Comparison of ENCODE assay signal across 1 cellular context in genomic region chr16:85359147-85359822, GRCh38.
TF ChIP-seq lines count a peak whose summit lies in the region.

No MANE protein-coding gene starts in this region.

TF ChIP-seq in K562, 482 proteins besides CTCF, POLR2A, EP300 and RAD21 (continued from another document and continues in another):
- TF ChIP-seq CHAMP1 (IDR thresholded peaks at IDR 0.05) (no peak), PRPF4 (IDR thresholded peaks at IDR 0.05; ENCODE audit: insufficient read depth, low read depth, low read length, poor library complexity, severe bottlenecking) (no peak), RREB1 (CRISPR knock-in tag; IDR thresholded peaks at IDR 0.05) (peak; percentile 72; the same call in 1 of the 2 replicates), ATF1 (CRISPR knock-in tag; IDR thresholded peaks at IDR 0.05) (no peak), ATF1 (tag; IDR thresholded peaks at IDR 0.05) (0 out of 2 replicates have a peak, but pooled peaks have one; percentile 26), HSF4 (CRISPR knock-in tag; IDR thresholded peaks at IDR 0.05; ENCODE audit: borderline replicate concordance) (no peak), ZBTB17 (CRISPR knock-in tag; IDR thresholded peaks at IDR 0.05) (no peak), PTRF (tag; IDR thresholded peaks at IDR 0.05) (no peak), ZNF175 (CRISPR knock-in tag; IDR thresholded peaks at IDR 0.05; ENCODE audit: low read depth) (no peak), ZKSCAN1 (IDR thresholded peaks at IDR 0.05; ENCODE audit: low read depth, low read length) (peak; percentile 81), ZNF277 (CRISPR knock-in tag; IDR thresholded peaks at IDR 0.05; ENCODE audit: borderline replicate concordance) (no peak), KLF1 (tag; IDR thresholded peaks at IDR 0.05) (0 out of 2 replicates have a peak, but pooled peaks have one; percentile 25), NFIC (IDR thresholded peaks at IDR 0.05) (peak; percentile 26; the same call in 1 of the 2 replicates), ARID2 (IDR thresholded peaks at IDR 0.05) (no peak), CCNT2 (IDR thresholded peaks at IDR 0.05; ENCODE audit: borderline replicate concordance, extremely low read depth, insufficient read length, low read depth, low read length) (peak; percentile 31), MCM5 (IDR thresholded peaks at IDR 0.05; ENCODE audit: low read depth) (no peak), ZBTB11 (CRISPR knock-in tag; IDR thresholded peaks at IDR 0.05) (no peak), PHB (CRISPR knock-in tag; IDR thresholded peaks at IDR 0.05) (no peak), BRF2 (IDR thresholded peaks at IDR 0.05; ENCODE audit: borderline replicate concordance, insufficient read depth, insufficient read length) (no peak), TCF3 (CRISPR knock-in tag; IDR thresholded peaks at IDR 0.05) (peak; percentile 52), PKNOX1 (IDR thresholded peaks at IDR 0.05) (peak; percentile 91), NR1H2 (CRISPR knock-in tag; IDR thresholded peaks at IDR 0.05) (0 out of 2 replicates have a peak, but pooled peaks have one; percentile 78), KHSRP (IDR thresholded peaks at IDR 0.05) (no peak), VEZF1 (CRISPR knock-in tag; IDR thresholded peaks at IDR 0.05) (peak; percentile 47), E2F6 (IDR thresholded peaks at IDR 0.05; ENCODE audit: borderline replicate concordance in 1 of 2, extremely low read depth in 1 of 2, insufficient read depth in 1 of 2, insufficient read length in 1 of 2, low read depth in 1 of 2, low read length in 1 of 2, poor library complexity in 1 of 2, severe bottlenecking in 1 of 2) (peak in 1 of 2 experiments; percentile 10), TOE1 (IDR thresholded peaks at IDR 0.05; ENCODE audit: borderline replicate concordance) (peak; percentile 31; the same call in 1 of the 2 replicates), TOE1 (CRISPR knock-in tag; IDR thresholded peaks at IDR 0.05; ENCODE audit: borderline replicate concordance, low read depth) (no peak), SMARCA5 (IDR thresholded peaks at IDR 0.05) (peak; percentile 56; the same call in 1 of the 2 replicates), TRIM24 (IDR thresholded peaks at IDR 0.05) (0 out of 4 replicates have a peak, but pooled peaks of 1 of the 2 experiments have one; percentile 41), BCOR (IDR thresholded peaks at IDR 0.05) (peak; percentile 81), PYGO2 (tag; IDR thresholded peaks at IDR 0.05) (no peak), ZNF592 (IDR thresholded peaks at IDR 0.05) (peak; percentile 83)
